8 cellular contexts compared by ENCODE assay signal in the genomic region with DNA sequence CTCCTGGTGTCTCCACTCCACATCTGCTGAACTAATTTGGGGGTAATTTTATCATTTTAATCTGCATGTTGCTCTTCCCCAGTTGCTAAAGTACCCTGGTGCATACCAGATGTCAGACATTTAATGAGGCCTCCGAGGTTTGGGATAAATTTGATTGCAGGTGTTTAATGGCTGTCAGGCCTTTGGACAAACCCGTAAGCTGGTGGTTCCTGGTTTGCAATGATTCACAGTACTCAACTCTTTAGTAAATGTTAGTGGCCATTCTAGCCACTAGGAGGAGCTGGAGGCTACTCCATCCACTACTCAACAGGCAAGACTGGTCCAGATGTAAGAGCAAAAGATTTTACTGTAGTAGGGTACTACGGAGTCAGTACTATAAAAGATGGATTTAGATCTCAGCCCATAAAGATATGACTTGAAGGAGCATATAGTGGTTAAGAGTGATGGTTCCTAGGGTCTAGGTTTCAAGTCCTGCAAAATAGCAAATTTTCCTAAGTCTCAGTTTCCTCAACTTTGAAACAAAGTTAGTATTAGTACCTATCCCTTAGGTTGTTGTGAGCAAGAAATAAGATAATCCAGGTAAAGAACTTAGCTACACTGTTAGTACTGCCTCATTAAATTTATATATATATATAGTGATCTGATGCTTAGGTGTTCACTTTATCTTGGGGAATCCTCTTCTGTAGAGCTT.
DNase-seq lines count a peak whose midpoint lies in the region; ATAC-seq and TF ChIP-seq lines count a peak whose summit lies in the region.

No MANE protein-coding gene starts in this region.

- no peaks in the 10 kb centered on the region for H4K20me1 ChIP-seq in OCI-LY7 (ENCODE audit: insufficient read depth, low read length)

- no peaks in the 10 kb centered on the region for H3K9me3 ChIP-seq in OCI-LY7 (ENCODE audit: low read length)

- ATAC-seq in GM21423 (IDR thresholded peaks at IDR 0.05; ENCODE audit: unreplicated experiment) = peak; percentile 98

- H3K27ac ChIP-seq in OCI-LY7 (ENCODE audit: low read depth, low read length, poor library complexity, severe bottlenecking) = no peak overlapping the region

- H3K4me1 ChIP-seq in OCI-LY7 (ENCODE audit: insufficient read depth, low read length, poor library complexity, severe bottlenecking) = no peaks in the 10 kb centered on the region

- POLR2A ChIA-PET in OCI-LY7 (lab: Charles Lee) = interaction anchor here (1.0 to 1.6 kb wide), 2 partner anchors 9 to 13 kb away, joined by 4 to 5 read pairs; no protein-coding TSS in a partner anchor

- in situ Hi-C loops in G401 (cut with HindIII; ENCODE audit: low sequenced_read_pairs) = no loop called here

- intact Hi-C loops in OCI-LY7 (cut with micrococcal nuclease; ENCODE audit: unreplicated experiment) = loop anchor here (10.0 kb wide), 2 partner anchors 160 to 690 kb away; no protein-coding TSS in a partner anchor

- TF ChIP-seq CTCF in OCI-LY7 (conservative IDR thresholded peaks at IDR 0.05; ENCODE audit: low read length) (peak; percentile 87), foreskin fibroblast (IDR thresholded peaks at IDR 0.05; ENCODE audit: low read depth, low read length) (peak; percentile 79)

- 0 out of 2 replicates have a peak overlapping the region, but pooled peaks have one; percentile 45 for H2AFZ ChIP-seq in OCI-LY7 (ENCODE audit: low read length)

- no peak overlapping the region for H3K4me3 ChIP-seq in OCI-LY7 (ENCODE audit: low read depth, low read length, poor library complexity, severe bottlenecking)
- no peak overlapping the region for H3K4me3 ChIP-seq in foreskin fibroblast (ENCODE audit: low read depth in 1 of 2, low read length in 2 of 2)

- peak; percentile 29 for DNase-seq in G401 (ENCODE audit: low spot score)
- DNase-seq in HK-2 (ENCODE audit: unreplicated experiment) = peak; percentile 22
- peak; percentile 58 for DNase-seq in OCI-LY7 (ENCODE audit: low spot score)
- peak; percentile 32 to 37 for DNase-seq in activated T-cell treated with anti-CD3 and anti-CD28 coated beads, Interleukin-2, amount 50 U/mL, for 48 hours
- peak; percentile 41 to 81 for DNase-seq in foreskin fibroblast
- DNase-seq in pons (ENCODE audit: low spot score) = peak; percentile 86
- no peak for DNase-seq in NCI-H128 (lab: John Stamatoyannopoulos, UW; ENCODE audit: unreplicated experiment)

- no peaks in the 10 kb centered on the region for H3K79me2 ChIP-seq in OCI-LY7 (ENCODE audit: insufficient read depth, low read depth, low read length)

- H3K9me2 ChIP-seq in OCI-LY7 (ENCODE audit: insufficient read depth, low read length) = no peaks in the 10 kb centered on the region

- no TSS peak for BruUV-seq in OCI-LY7 (replicated peaks; lab: Mats Ljungman, UMichigan)

- no peak overlapping the region for H3K4me2 ChIP-seq in OCI-LY7 (ENCODE audit: low read length)

- no peaks in the 10 kb centered on the region for H3K36me3 ChIP-seq in OCI-LY7 (ENCODE audit: insufficient read depth, low read length)

- CTCF ChIA-PET in OCI-LY7 (lab: Charles Lee; ENCODE audit: unreplicated experiment) = no interaction called here
